1 cellular context compared by ENCODE assay signal in the genomic region with DNA sequence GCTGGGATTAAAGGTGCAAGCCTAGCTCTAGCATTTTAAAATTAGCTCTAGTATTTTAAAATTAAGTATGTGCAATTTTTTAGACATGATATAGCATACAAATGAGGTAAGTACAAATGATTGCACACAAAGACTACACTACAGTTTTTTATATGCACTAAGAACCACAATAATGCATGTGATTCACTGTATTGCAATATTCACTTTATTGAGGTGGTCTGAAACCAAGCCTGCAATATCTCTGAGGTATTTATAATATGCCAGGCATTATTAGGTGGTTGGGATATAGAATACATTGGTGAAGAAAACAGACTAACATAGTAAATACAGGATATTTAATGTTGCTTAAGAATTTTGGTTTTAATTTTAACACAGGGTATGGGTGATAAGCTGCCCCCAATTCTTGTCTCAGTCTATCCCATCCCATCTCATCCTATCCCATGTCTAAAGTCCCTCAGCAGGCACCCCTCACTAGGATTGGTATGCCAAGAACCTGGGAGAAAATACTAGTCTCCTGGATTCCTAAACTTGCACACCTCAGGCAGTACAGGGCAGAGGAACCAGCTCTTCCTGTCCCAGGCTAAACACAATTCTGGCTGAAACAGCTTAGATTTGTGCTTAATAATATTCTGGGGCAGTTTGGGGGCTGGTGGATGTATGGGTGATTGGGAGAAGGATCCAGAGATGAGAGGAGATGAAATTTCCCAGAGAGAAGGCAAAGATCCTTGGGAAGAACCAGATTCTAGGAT.
TF ChIP-seq lines count a peak whose summit lies in the region.

No MANE protein-coding gene starts in this region.

TF ChIP-seq in IMR-90, 13 proteins besides CTCF, POLR2A, EP300 and RAD21:
- TF ChIP-seq RFX5 (IDR thresholded peaks at IDR 0.05; ENCODE audit: low read depth, low read length) (no peak), CEBPB (IDR thresholded peaks at IDR 0.05; ENCODE audit: low read depth, low read length) (peak; percentile 31; the same call in 1 of the 2 replicates)
